12 cellular contexts compared by ENCODE assay signal in the genomic region with DNA sequence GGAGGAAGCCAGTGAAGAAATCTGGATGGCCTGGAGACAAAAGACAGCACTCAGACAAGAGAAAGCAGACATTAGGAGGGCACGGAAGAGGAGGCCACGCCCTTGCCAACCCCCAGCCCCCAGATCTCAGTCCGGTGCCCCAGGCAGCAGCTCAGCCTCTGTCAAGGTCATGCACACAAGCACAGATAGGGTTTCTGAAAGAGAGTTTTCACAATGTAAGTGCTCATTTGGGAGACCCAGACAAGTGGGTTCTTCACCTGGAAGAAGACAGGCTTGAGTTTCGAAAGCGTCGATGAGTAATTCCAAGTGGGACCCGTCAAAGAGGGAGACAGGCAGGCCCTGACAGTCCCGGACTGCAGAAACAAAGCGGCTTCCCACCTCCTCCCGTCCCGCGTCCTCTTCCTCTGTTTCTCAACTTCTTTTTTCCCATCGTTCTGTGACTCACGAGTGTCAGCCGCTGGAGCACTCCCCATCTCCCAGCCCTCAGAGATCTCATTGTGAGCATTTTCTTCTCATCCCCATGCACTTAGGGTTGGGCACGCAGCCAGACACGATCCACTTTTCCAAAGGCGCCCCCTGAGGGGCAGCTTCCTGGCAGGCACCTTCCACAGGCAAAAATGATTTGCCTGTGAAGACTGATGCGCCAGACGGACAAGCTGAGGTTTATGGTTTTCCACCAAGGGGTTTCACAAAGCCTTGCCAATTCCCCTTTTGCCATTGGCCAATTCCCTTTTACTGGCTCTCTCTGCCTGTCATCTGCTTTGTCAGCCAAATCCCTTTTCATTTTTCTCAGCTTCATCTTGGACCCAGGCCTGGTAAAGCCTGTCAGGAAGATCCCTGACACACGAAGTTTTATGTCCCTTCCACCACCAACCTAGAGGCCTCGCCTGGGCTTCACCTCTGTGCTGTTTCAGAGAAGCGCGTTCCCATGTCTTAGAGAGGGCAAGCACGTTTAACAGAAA.
DNase-seq lines count a peak whose midpoint lies in the region; ATAC-seq, FAIRE-seq and TF ChIP-seq lines count a peak whose summit lies in the region.
"Had no signal": no experiment of that assay in that cellular context is flagged by ENCODE, and none has a peak within 500 bp of the region (broad histone marks: within the 10 kb centered on the region; RNA-seq: fewer than 3 reads in every experiment).

No MANE protein-coding gene starts in this region.

- ATAC-seq in Right ventricle myocardium inferior (peak; percentile 58), GM18520 (IDR thresholded peaks at IDR 0.05; ENCODE audit: unreplicated experiment) (no peak)
- ATAC-seq in activated naive CD8-positive, alpha-beta T cell treated with anti-CD3 and anti-CD28 coated beads, Interleukin-2, amount 50 U/mL, for 24 hours: no peak

- H3K9ac ChIP-seq in keratinocyte (ENCODE audit: control insufficient read depth, extremely low read depth, insufficient read depth, low read length): peak overlapping the region; percentile 29

- dilution Hi-C loops in keratinocyte (cut with MboI; ENCODE audit: extremely low pct_ligation_motif_present, low sequenced_read_pairs): no loop called here

- no peak for TF ChIP-seq POLR2A in vagina (IDR thresholded peaks at IDR 0.05)

- no peak overlapping the region for H3K4me3 Mint-ChIP-seq in activated naive CD8-positive, alpha-beta T cell treated with anti-CD3 and anti-CD28 coated beads, Interleukin-2, amount 50 U/mL, for 24 hours
- H3K4me3 Mint-ChIP-seq: B cell had no signal

- peak overlapping the region; percentile 59 for H3K27ac Mint-ChIP-seq in activated naive CD8-positive, alpha-beta T cell treated with anti-CD3 and anti-CD28 coated beads, Interleukin-2, amount 50 U/mL, for 24 hours
- H3K27ac Mint-ChIP-seq: B cell had no signal

- H3K27ac ChIP-seq in keratinocyte (ENCODE audit: control insufficient read depth, insufficient read depth, low read length): peak overlapping the region; percentile 49
- peak overlapping the region; percentile 31 for H3K27ac ChIP-seq in vagina

- TF ChIP-seq CTCF in keratinocyte (optimal IDR thresholded peaks at IDR 0.05 in 1 of 3, IDR thresholded peaks at IDR 0.05 in 1 of 3, conservative IDR thresholded peaks at IDR 0.05 in 1 of 3; ENCODE audit: extremely low read depth in 1 of 3, insufficient read depth in 2 of 3, low read length in 3 of 3): no peak
- no peak for TF ChIP-seq CTCF in vagina (IDR thresholded peaks at IDR 0.05)

- no peaks in the 10 kb centered on the region for H4K20me1 ChIP-seq in keratinocyte (ENCODE audit: control insufficient read depth, extremely low read depth, insufficient read depth, low read length)

- no peaks in the 10 kb centered on the region for H3K36me3 Mint-ChIP-seq in activated naive CD8-positive, alpha-beta T cell treated with anti-CD3 and anti-CD28 coated beads, Interleukin-2, amount 50 U/mL, for 24 hours (ENCODE audit: low read depth)

- no peaks in the 10 kb centered on the region for H3K27me3 ChIP-seq in keratinocyte (ENCODE audit: control insufficient read depth, extremely low read depth, insufficient read depth, low read length)
- H3K27me3 ChIP-seq in vagina: no peaks in the 10 kb centered on the region

- H3K4me1 ChIP-seq in keratinocyte (ENCODE audit: control insufficient read depth, extremely low read depth, insufficient read depth, low read length) (peaks cover 4% of the 10 kb centered on the region), vagina (peaks cover 10% of the 10 kb centered on the region)

- intact Hi-C loops in Right ventricle myocardium inferior (cut with DNase I) (no loop called here), cardiac septum (cut with DNase I) (no loop called here), vagina (cut with DNase I) (no loop called here)

- FAIRE-seq in keratinocyte (lab: Jason Lieb, UNC): peak; percentile 51

- no peaks in the 10 kb centered on the region for H3K27me3 Mint-ChIP-seq in activated naive CD8-positive, alpha-beta T cell treated with anti-CD3 and anti-CD28 coated beads, Interleukin-2, amount 50 U/mL, for 24 hours
- H3K27me3 Mint-ChIP-seq: B cell had no signal

- DNase-seq in Right ventricle myocardium inferior (ENCODE audit: missing footprints): peak; percentile 68
- DNase-seq in cardiac septum (ENCODE audit: low spot score): no peak
- DNase-seq in activated naive CD8-positive, alpha-beta T cell treated with anti-CD3 and anti-CD28 coated beads, Interleukin-2, amount 50 U/mL, for 24 hours: no peak
- DNase-seq in keratinocyte (ENCODE audit: low read depth, low spot score): no peak
- DNase-seq in vagina (ENCODE audit: extremely low spot score in 2 of 2): peak in 1 of 2 donors; percentile 94
- no peak for DNase-seq in midbrain (lab: John Stamatoyannopoulos, UW)
- no peak for DNase-seq in NCI-H510A (lab: John Stamatoyannopoulos, UW)
- DNase-seq: activated CD4-positive, CD25-positive, alpha-beta regulatory T cell treated with anti-CD3 and anti-CD28 coated beads, Interleukin-2, amount 50 U/mL, for 72 hours; central memory CD4-positive, alpha-beta T cell; NCI-H2171 treated with DMSO at 0.1 percent for 48 hours had no signal

- H3K4me2 ChIP-seq in keratinocyte (ENCODE audit: control insufficient read depth, extremely low read depth, insufficient read depth, low read depth, low read length): peak overlapping the region; percentile 47

- H3K9me3 ChIP-seq in keratinocyte (ENCODE audit: control insufficient read depth, low read depth, low read length) (no peaks in the 10 kb centered on the region), vagina (no peaks in the 10 kb centered on the region)

- no peaks in the 10 kb centered on the region for H3K9me3 Mint-ChIP-seq in activated naive CD8-positive, alpha-beta T cell treated with anti-CD3 and anti-CD28 coated beads, Interleukin-2, amount 50 U/mL, for 24 hours

- H3K79me2 ChIP-seq in keratinocyte (ENCODE audit: control insufficient read depth, insufficient read depth, low read length): no peaks in the 10 kb centered on the region

- H3K4me3 ChIP-seq in keratinocyte (ENCODE audit: control insufficient read depth in 2 of 3, extremely low read depth in 1 of 3, insufficient read depth in 2 of 3, low read depth in 1 of 3, low read length in 3 of 3) (no peak overlapping the region), vagina (no peak overlapping the region)

- H2AFZ ChIP-seq in keratinocyte (ENCODE audit: control insufficient read depth, low read length): peak overlapping the region; percentile 47

- H3K36me3 ChIP-seq in keratinocyte (ENCODE audit: control insufficient read depth in 2 of 2, extremely low read depth in 1 of 2, insufficient read depth in 2 of 2, low read length in 2 of 2): no peaks in the 10 kb centered on the region
- H3K36me3 ChIP-seq in vagina: no peaks in the 10 kb centered on the region

- no peaks in the 10 kb centered on the region for H3K9me1 ChIP-seq in keratinocyte (ENCODE audit: control insufficient read depth, extremely low read depth, insufficient read depth, low read length)

- H3K4me1 Mint-ChIP-seq in activated naive CD8-positive, alpha-beta T cell treated with anti-CD3 and anti-CD28 coated beads, Interleukin-2, amount 50 U/mL, for 24 hours: peaks cover 69% of the 10 kb centered on the region
